22 cellular contexts compared by ENCODE assay signal in the genomic region with DNA sequence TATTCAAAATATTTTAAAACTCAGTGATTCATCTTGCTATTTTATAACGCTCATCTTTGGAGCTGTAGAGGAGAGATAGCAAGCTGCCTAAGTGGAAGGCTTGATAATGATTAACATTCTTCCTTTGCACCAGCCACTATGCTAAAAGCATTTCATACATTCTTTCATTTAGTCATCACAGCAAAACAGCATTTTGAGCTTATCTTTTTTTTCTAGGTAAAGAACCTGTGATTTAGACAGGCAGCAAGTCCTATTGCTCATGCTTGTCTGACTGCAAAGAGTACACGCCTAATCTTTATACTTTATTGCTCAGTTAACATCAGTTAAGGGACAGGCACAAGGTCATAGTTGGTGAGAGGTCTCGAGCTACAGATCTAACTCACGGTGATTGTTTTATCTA.
DNase-seq lines count a peak whose midpoint lies in the region; ATAC-seq, FAIRE-seq and TF ChIP-seq lines count a peak whose summit lies in the region.
"Had no signal": no experiment of that assay in that cellular context is flagged by ENCODE, and none has a peak within 500 bp of the region (broad histone marks: within the 10 kb centered on the region; RNA-seq: fewer than 3 reads in every experiment).

No MANE protein-coding gene starts in this region.

- H4K91ac ChIP-seq in trophoblast cell (ENCODE audit: low read depth, low read length): no peak overlapping the region

- H3K4me2 ChIP-seq in trophoblast cell (ENCODE audit: low read length): no peak overlapping the region
- H3K4me2 ChIP-seq: PC-9 had no signal

- no peak overlapping the region for H3K4ac ChIP-seq in trophoblast cell (ENCODE audit: low read depth, low read length)

- H3K9me3 ChIP-seq in Caco-2: peaks cover 17% of the 10 kb centered on the region
- peaks cover 2% of the 10 kb centered on the region for H3K9me3 ChIP-seq in trophoblast cell (ENCODE audit: insufficient read depth, low read depth, low read length)

- H3K36me3 ChIP-seq in Caco-2 (ENCODE audit: control insufficient read depth, insufficient read depth, low read length) (no peaks in the 10 kb centered on the region), trophoblast cell (ENCODE audit: control insufficient read depth in 1 of 2, insufficient read depth in 2 of 2, low read length in 2 of 2) (no peaks in the 10 kb centered on the region)

- H2BK12ac ChIP-seq in trophoblast cell (ENCODE audit: low read length): no peak overlapping the region

- H3K27ac Mint-ChIP-seq in Caco-2 (ENCODE audit: unreplicated experiment): peak overlapping the region; percentile 62

- no peak overlapping the region for H2BK5ac ChIP-seq in trophoblast cell (ENCODE audit: low read depth, low read length, poor library complexity)

- no peak overlapping the region for H4K12ac ChIP-seq in trophoblast cell (ENCODE audit: low read depth, low read length)

- POLR2A ChIA-PET in Caco-2 (lab: Charles Lee): interaction anchor here (0.6 kb wide), 1 partner anchor 1301 kb away, joined by 3 read pairs; no protein-coding TSS in a partner anchor

- H2BK120ac ChIP-seq in trophoblast cell (ENCODE audit: insufficient read depth, low read length, poor library complexity): no peak overlapping the region

- ATAC-seq in GM19324 (IDR thresholded peaks at IDR 0.05; ENCODE audit: low FRiP score, unreplicated experiment): no peak
- no peak for ATAC-seq in GM19351 (IDR thresholded peaks at IDR 0.05; ENCODE audit: unreplicated experiment)
- ATAC-seq in GM21381 (IDR thresholded peaks at IDR 0.05; ENCODE audit: unreplicated experiment): no peak
- ATAC-seq: HepG2, Right ventricle myocardium inferior had no signal

- H3K9ac ChIP-seq in trophoblast cell (ENCODE audit: low read length): no peak overlapping the region

- H3K27me3 ChIP-seq in Caco-2 (replicated peaks; ENCODE audit: control insufficient read depth, insufficient read depth, low read length) (no peaks in the 10 kb centered on the region), trophoblast cell (ENCODE audit: insufficient read depth, low read length) (no peaks in the 10 kb centered on the region)

- CTCF ChIA-PET in Caco-2 (lab: Charles Lee): no interaction called here

- no peak overlapping the region for H2AFZ ChIP-seq in trophoblast cell (ENCODE audit: insufficient read depth, low read length, poor library complexity)
- H2AFZ ChIP-seq: PC-9 had no signal

- no TSS peak for BruUV-seq in Caco-2 (replicated peaks; lab: Mats Ljungman, UMichigan)

- H3K27me3 Mint-ChIP-seq in Caco-2 (ENCODE audit: insufficient read depth, unreplicated experiment): no peaks in the 10 kb centered on the region

- no peak overlapping the region for H3K4me3 ChIP-seq in Caco-2 (ENCODE audit: low read depth, low read length)
- H3K4me3 ChIP-seq in trophoblast cell (ENCODE audit: low read depth, low read length): no peak overlapping the region
- H3K4me3 ChIP-seq: PC-9 had no signal

- DNase-seq in Caco-2 (peak; percentile 44 to 69), RCC 7860 (ENCODE audit: low spot score) (peak; percentile 68), iris pigment epithelial cell (ENCODE audit: low read depth) (peak; percentile 4), trophoblast cell (peak; percentile 4 to 58), COR-L47 (lab: John Stamatoyannopoulos, UW) (no peak)
- DNase-seq: AML-193, Calu3, DMS53, HCEC 1CT, KG1, NCI-H1048, NCI-H146, NCI-H2081, NCI-H510A, NCI-H82, PC-9 had no signal

- no peak overlapping the region for H3K27ac ChIP-seq in trophoblast cell (ENCODE audit: low read depth, low read length)
- H3K27ac ChIP-seq: PC-9 had no signal

- WGBS in trophoblast cell (ENCODE audit: extremely low coverage, insufficient coverage, insufficient read length): no CpG with 5 or more reads among the region's 4 CpGs

- peaks cover 23% of the 10 kb centered on the region for H3K9me3 Mint-ChIP-seq in Caco-2 (ENCODE audit: unreplicated experiment)

- TF ChIP-seq CTCF in Caco-2 (IDR thresholded peaks at IDR 0.05; ENCODE audit: insufficient read depth in 1 of 2, low read depth in 1 of 2, low read length in 1 of 2, severe bottlenecking in 1 of 2, unreplicated experiment in 1 of 2): no peak

- H2AK5ac ChIP-seq in trophoblast cell (ENCODE audit: low read length): no peak overlapping the region

- intact Hi-C loops in Caco-2 (cut with micrococcal nuclease; ENCODE audit: unreplicated experiment): loop anchor here (1.0 to 2.0 kb wide), 3 partner anchors 34 to 429 kb away; no protein-coding TSS in a partner anchor

- H4K8ac ChIP-seq in trophoblast cell (ENCODE audit: low read depth, low read length): no peak overlapping the region

- no peak overlapping the region for H3K23ac ChIP-seq in trophoblast cell (ENCODE audit: low read length)

- FAIRE-seq in RCC 7860 (lab: Jason Lieb, UNC): peak; percentile 66
- FAIRE-seq: GM19239, HepG2 had no signal

- no peak overlapping the region for H3K18ac ChIP-seq in trophoblast cell (ENCODE audit: low read length)

- peaks cover 10% of the 10 kb centered on the region for H3K36me3 Mint-ChIP-seq in Caco-2 (ENCODE audit: insufficient read depth, unreplicated experiment)

- H3K14ac ChIP-seq in trophoblast cell (ENCODE audit: low read length): no peak overlapping the region

- no peaks in the 10 kb centered on the region for H3K79me2 ChIP-seq in trophoblast cell (ENCODE audit: control insufficient read depth, insufficient read depth, low read length, poor library complexity)

- H3K4me1 Mint-ChIP-seq in Caco-2 (ENCODE audit: low read depth, unreplicated experiment): peaks cover 27% of the 10 kb centered on the region

- H3K4me1 ChIP-seq in Caco-2 (peaks cover 41% of the 10 kb centered on the region), trophoblast cell (ENCODE audit: control insufficient read depth in 1 of 2, insufficient read depth in 2 of 2, low read length in 2 of 2) (no peaks in the 10 kb centered on the region)

- H3K79me1 ChIP-seq in trophoblast cell (ENCODE audit: low read length): no peaks in the 10 kb centered on the region

- peak overlapping the region; percentile 29 for H3K4me3 Mint-ChIP-seq in Caco-2 (ENCODE audit: unreplicated experiment)
